40 cellular contexts compared by ENCODE assay signal in genomic region chr7:132469681-132470080, GRCh38.
"Had no signal": no experiment of that assay in that cellular context is flagged by ENCODE, and none has a peak within 500 bp of the region (broad histone marks: within the 10 kb centered on the region; RNA-seq: fewer than 3 reads in every experiment).

No MANE protein-coding gene starts in this region.

- H3K4me3 ChIP-seq: adrenal gland, ascending aorta, body of pancreas, breast epithelium, cardiac muscle cell had no signal

- H3K4me3 Mint-ChIP-seq: activated naive CD4-positive, alpha-beta T cell treated with anti-CD3 and anti-CD28 coated beads for 36 hours; activated naive CD4-positive, alpha-beta T cell treated with anti-CD3 and anti-CD28 coated beads, Interleukin-2, amount 50 U/mL, for 24 hours; activated naive CD8-positive, alpha-beta T cell; activated naive CD8-positive, alpha-beta T cell treated with anti-CD3 and anti-CD28 coated beads for 36 hours; activated naive CD8-positive, alpha-beta T cell treated with anti-CD3 and anti-CD28 coated beads, Interleukin-2, amount 10 ng/mL, durations not matched to agents 7 days and 5 days; activated naive CD8-positive, alpha-beta T cell treated with anti-CD3 and anti-CD28 coated beads, Interleukin-2, amount 50 U/mL, for 24 hours; activated T-cell treated with anti-CD3 and anti-CD28 coated beads, Interleukin-2, amount 50 U/mL, for 24 hours; activated T-cell treated with anti-CD3 and anti-CD28 coated beads, Interleukin-2, amount 50 U/mL, for 4 hours; activated T-cell treated with anti-CD3 and anti-CD28 coated beads, Interleukin-2, amount 50 U/mL, for 72 hours; activated T-helper 1 cell treated with anti-CD3 and anti-CD28 coated beads, Interleukin-12 subunit alpha, Interleukin-12 subunit beta, Interleukin-2, Interleukin-4 antibody, amounts not matched to agents 30 ng/mL and 10 ng/mL and 1 ng/mL, durations not matched to agents 14 hours and 24 hours and 36 hours; activated T-helper 17 cell treated with anti-CD3 and anti-CD28 coated beads, Interleukin-2, amount 50 U/mL, for 72 hours; brain; central memory CD8-positive, alpha-beta T cell had no signal

- H3K9me3 Mint-ChIP-seq: activated naive CD4-positive, alpha-beta T cell treated with anti-CD3 and anti-CD28 coated beads for 36 hours; activated naive CD4-positive, alpha-beta T cell treated with anti-CD3 and anti-CD28 coated beads, Interleukin-2, amount 50 U/mL, for 24 hours; activated naive CD4-positive, alpha-beta T cell treated with anti-CD3 and anti-CD28 coated beads, Interleukin-2, amount 50 U/mL, for 72 hours; activated naive CD8-positive, alpha-beta T cell treated with anti-CD3 and anti-CD28 coated beads for 36 hours; activated naive CD8-positive, alpha-beta T cell treated with anti-CD3 and anti-CD28 coated beads, Interleukin-2, amount 50 U/mL, for 24 hours; activated T-cell treated with anti-CD3 and anti-CD28 coated beads, Interleukin-2, amount 50 U/mL, for 24 hours; activated T-cell treated with anti-CD3 and anti-CD28 coated beads, Interleukin-2, amount 50 U/mL, for 4 hours; activated T-helper 1 cell treated with anti-CD3 and anti-CD28 coated beads, Interleukin-12 subunit alpha, Interleukin-12 subunit beta, Interleukin-2, Interleukin-4 antibody, amounts not matched to agents 30 ng/mL and 10 ng/mL and 1 ng/mL, durations not matched to agents 14 hours and 24 hours and 36 hours; activated T-helper 2 cell treated with anti-CD3 and anti-CD28 coated beads, Interferon-gamma antibody, Interleukin-2, Interleukin-4, amounts not matched to agents 10 μg/mL and 5 μg/mL and 100 μg/mL, durations not matched to agents 14 hours and 24 hours and 36 hours; central memory CD8-positive, alpha-beta T cell had no signal

- H3K27me3 ChIP-seq: ascending aorta, body of pancreas, brain microvascular endothelial cell, breast epithelium, cardiac muscle cell had no signal

- H3K9me3 ChIP-seq: adrenal gland, ascending aorta, body of pancreas, breast epithelium had no signal

- ATAC-seq: activated naive CD4-positive, alpha-beta T cell treated with anti-CD3 and anti-CD28 coated beads, Interleukin-2, amount 50 U/mL, for 72 hours; activated naive CD8-positive, alpha-beta T cell treated with anti-CD3 and anti-CD28 coated beads, Interleukin-2, amount 50 U/mL, for 24 hours; activated T-cell treated with anti-CD3 and anti-CD28 coated beads, Interleukin-2, amount 50 U/mL, for 4 hours; activated T-cell treated with anti-CD3 and anti-CD28 coated beads, Interleukin-2, amount 50 U/mL, for 72 hours; activated T-helper 17 cell treated with anti-CD3 and anti-CD28 coated beads, Interleukin-2, amount 50 U/mL, for 72 hours; body of pancreas had no signal

- H3K4me1 ChIP-seq: adrenal gland, body of pancreas, breast epithelium had no signal

- DNase-seq: activated effector memory CD4-positive, alpha-beta T cell treated with anti-CD3 and anti-CD28 coated beads, Interleukin-2, amount 50 U/mL, for 16 hours; activated effector memory CD4-positive, alpha-beta T cell treated with Interleukin-2 at 50 U/mL for 16 hours; activated gamma-delta T cell; activated gamma-delta T cell treated with Interleukin-2 at 50 U/mL for 16 hours; activated naive CD4-positive, alpha-beta T cell; activated naive CD4-positive, alpha-beta T cell treated with anti-CD3 and anti-CD28 coated beads for 36 hours; activated naive CD4-positive, alpha-beta T cell treated with anti-CD3 and anti-CD28 coated beads, Interleukin-2, amount 50 U/mL, for 16 hours; activated naive CD4-positive, alpha-beta T cell treated with Interleukin-2 at 50 U/mL for 16 hours; activated naive CD8-positive, alpha-beta T cell treated with anti-CD3 and anti-CD28 coated beads for 36 hours; activated naive CD8-positive, alpha-beta T cell treated with anti-CD3 and anti-CD28 coated beads, Interleukin-2, amount 10 ng/mL, durations not matched to agents 7 days and 5 days; activated naive CD8-positive, alpha-beta T cell treated with anti-CD3 and anti-CD28 coated beads, Interleukin-2, amount 50 U/mL, for 24 hours; activated T-cell treated with anti-CD3 and anti-CD28 coated beads for 4 hours; activated T-cell treated with anti-CD3 and anti-CD28 coated beads, Interleukin-2, amount 50 U/mL, for 1 hour; activated T-cell treated with anti-CD3 and anti-CD28 coated beads, Interleukin-2, amount 50 U/mL, for 24 hours; activated T-cell treated with anti-CD3 and anti-CD28 coated beads, Interleukin-2, amount 50 U/mL, for 4 hours; activated T-cell treated with anti-CD3 and anti-CD28 coated beads, Interleukin-2, amount 50 U/mL, for 48 hours; activated T-cell treated with anti-CD3 and anti-CD28 coated beads, Interleukin-2, amount 50 U/mL, for 72 hours; adrenal gland; amniotic stem cell; amygdala; anterior cingulate cortex; aorta; body of pancreas; brain microvascular endothelial cell; caudate nucleus; central memory CD4-positive, alpha-beta T cell; cerebellar nuclear complex had no signal

- H3K27ac Mint-ChIP-seq: activated naive CD4-positive, alpha-beta T cell treated with anti-CD3 and anti-CD28 coated beads for 36 hours; activated naive CD4-positive, alpha-beta T cell treated with anti-CD3 and anti-CD28 coated beads, Interleukin-2, amount 50 U/mL, for 24 hours; activated naive CD4-positive, alpha-beta T cell treated with anti-CD3 and anti-CD28 coated beads, Interleukin-2, amount 50 U/mL, for 72 hours; activated naive CD8-positive, alpha-beta T cell; activated naive CD8-positive, alpha-beta T cell treated with anti-CD3 and anti-CD28 coated beads for 36 hours; activated naive CD8-positive, alpha-beta T cell treated with anti-CD3 and anti-CD28 coated beads, Interleukin-2, amount 10 ng/mL, durations not matched to agents 7 days and 5 days; activated naive CD8-positive, alpha-beta T cell treated with anti-CD3 and anti-CD28 coated beads, Interleukin-2, amount 50 U/mL, for 24 hours; activated T-cell treated with anti-CD3 and anti-CD28 coated beads, Interleukin-2, amount 50 U/mL, for 24 hours; activated T-cell treated with anti-CD3 and anti-CD28 coated beads, Interleukin-2, amount 50 U/mL, for 72 hours; activated T-helper 1 cell treated with anti-CD3 and anti-CD28 coated beads, Interleukin-12 subunit alpha, Interleukin-12 subunit beta, Interleukin-2, Interleukin-4 antibody, amounts not matched to agents 30 ng/mL and 10 ng/mL and 1 ng/mL, durations not matched to agents 14 hours and 24 hours and 36 hours; activated T-helper 17 cell treated with anti-CD3 and anti-CD28 coated beads, Interleukin-2, amount 50 U/mL, for 72 hours; activated T-helper 2 cell treated with anti-CD3 and anti-CD28 coated beads, Interferon-gamma antibody, Interleukin-2, Interleukin-4, amounts not matched to agents 10 μg/mL and 5 μg/mL and 100 μg/mL, durations not matched to agents 14 hours and 24 hours and 36 hours; brain had no signal

- H3K27ac ChIP-seq: adrenal gland, ascending aorta, body of pancreas, brain microvascular endothelial cell, cardiac muscle cell had no signal

- H3K36me3 Mint-ChIP-seq: activated naive CD4-positive, alpha-beta T cell treated with anti-CD3 and anti-CD28 coated beads, Interleukin-2, amount 50 U/mL, for 72 hours; activated naive CD8-positive, alpha-beta T cell treated with anti-CD3 and anti-CD28 coated beads for 36 hours; brain had no signal

- H3K36me3 ChIP-seq: adrenal gland, ascending aorta, brain microvascular endothelial cell, breast epithelium, cardiac muscle cell had no signal

- H3K27me3 Mint-ChIP-seq: activated naive CD4-positive, alpha-beta T cell treated with anti-CD3 and anti-CD28 coated beads, Interleukin-2, amount 50 U/mL, for 24 hours; activated naive CD8-positive, alpha-beta T cell; activated naive CD8-positive, alpha-beta T cell treated with anti-CD3 and anti-CD28 coated beads for 36 hours; activated T-cell treated with anti-CD3 and anti-CD28 coated beads, Interleukin-2, amount 50 U/mL, for 24 hours; activated T-helper 17 cell treated with anti-CD3 and anti-CD28 coated beads, Interleukin-2, amount 50 U/mL, for 72 hours had no signal

- FAIRE-seq: astrocyte, bronchial epithelial cell had no signal
